Comparison of ENCODE assay signal across 19 cellular contexts in genomic region chr21:45583831-45584509, GRCh38. TPM values are rescaled to one million over a fixed set of nuclear protein-coding genes. Genes with fewer than 3 reads are reported as not detected.
DNase-seq lines count a peak whose midpoint lies in the region; ATAC-seq and TF ChIP-seq lines count a peak whose summit lies in the region.
"Had no signal": no experiment of that assay in that cellular context is flagged by ENCODE, and none has a peak within 500 bp of the region (broad histone marks: within the 10 kb centered on the region; RNA-seq: fewer than 3 reads in every experiment).

No MANE protein-coding gene starts in this region.

- TF ChIP-seq POLR2A in heart left ventricle (IDR thresholded peaks at IDR 0.05) (no peak), spleen (IDR thresholded peaks at IDR 0.05) (no peak)

- TF ChIP-seq CTCF in heart left ventricle (IDR thresholded peaks at IDR 0.05) = no peak
- no peak for TF ChIP-seq CTCF in left lung (IDR thresholded peaks at IDR 0.05)
- no peak for TF ChIP-seq CTCF in spleen (IDR thresholded peaks at IDR 0.05 in 8 of 11, conservative IDR thresholded peaks at IDR 0.05 in 3 of 11)

- H3K27me3 ChIP-seq in heart left ventricle (peaks cover 0 to 34% (median 16%) of the 10 kb centered on the region in 9 donors), left lung (peaks cover 0 to 37% of the 10 kb centered on the region in 2 donors), spleen (replicated peaks in 1 of 7) (peaks cover 0 to 36% (median 0%) of the 10 kb centered on the region in 7 donors)
- H3K27me3 ChIP-seq: BLaER1 treated with 17β-estradiol and CSF1 and Interleukin-3, amounts not matched to agents 10 nM and 100 nM; Peyer's patch had no signal

- H3K4me1 ChIP-seq in heart left ventricle (no peaks in the 10 kb centered on the region), left lung (no peaks in the 10 kb centered on the region), spleen (no peaks in the 10 kb centered on the region)
- H3K4me1 ChIP-seq: Peyer's patch had no signal

- H3K36me3 ChIP-seq in heart left ventricle (no peaks in the 10 kb centered on the region), left lung (no peaks in the 10 kb centered on the region), spleen (no peaks in the 10 kb centered on the region)
- H3K36me3 ChIP-seq: BLaER1 treated with 17β-estradiol and CSF1 and Interleukin-3, amounts not matched to agents 10 nM and 100 nM; MG63; Peyer's patch had no signal

- H3K9me3 ChIP-seq in heart left ventricle (peaks cover 0 to 35% (median 19%) of the 10 kb centered on the region in 12 donors), left lung (peaks cover 0 to 37% of the 10 kb centered on the region in 2 donors), spleen (peaks cover 0 to 60% (median 38%) of the 10 kb centered on the region in 8 donors)
- H3K9me3 ChIP-seq: Peyer's patch had no signal

- intact Hi-C loops in cardiac septum (cut with DNase I) (no loop called here), heart left ventricle (cut with DNase I) (no loop called here), left lung (cut with DNase I) (no loop called here), spleen (cut with DNase I; ENCODE audit: low total_unique reads) (no loop called here)

- H3K27ac ChIP-seq in heart left ventricle = no peak overlapping the region
- H3K27ac ChIP-seq in left lung = no peak overlapping the region
- H3K27ac ChIP-seq in spleen = no peak overlapping the region
- H3K27ac ChIP-seq: BLaER1 treated with 17β-estradiol and CSF1 and Interleukin-3, amounts not matched to agents 10 nM and 100 nM; Peyer's patch had no signal

- ATAC-seq in heart left ventricle (no peak), left lung (peak; percentile 83), HG03039 (IDR thresholded peaks at IDR 0.05; ENCODE audit: unreplicated experiment) (no peak)
- ATAC-seq: CD8-positive, alpha-beta T cell; K562 had no signal

- H3K4me3 ChIP-seq in heart left ventricle = no peak overlapping the region
- H3K4me3 ChIP-seq in left lung = no peak overlapping the region
- H3K4me3 ChIP-seq in spleen = no peak overlapping the region
- H3K4me3 ChIP-seq: BLaER1 treated with 17β-estradiol and CSF1 and Interleukin-3, amounts not matched to agents 10 nM and 100 nM; K562; MG63; Peyer's patch had no signal

- 77 to 81% (median 80%) methylated on average over 6 to 10 of the region's 10 CpGs for WGBS in heart left ventricle, 4 donors
- WGBS in spleen, 5 donors = 75 to 89% (median 85%) methylated on average over 8 to 10 of the region's 10 CpGs

- peak; percentile 36 for DNase-seq in cardiac septum (ENCODE audit: low spot score)
- DNase-seq in heart left ventricle = no peak
- DNase-seq in left lung = peak in 1 of 2 donors; percentile 23
- DNase-seq in spleen = peak; percentile 21
- no peak for DNase-seq in Ammon's horn (ENCODE audit: low spot score)
- DNase-seq in dedifferentiated amniotic fluid mesenchymal stem cell (ENCODE audit: extremely low spot score) = no peak
- DNase-seq: CD8-positive, alpha-beta T cell; DND-41; H7; MG63; NCI-H1048; NCI-H1417 treated with DMSO at 0.1 percent for 48 hours; NCI-H187; NCI-H446; NCI-H526 had no signal

RNA-seq across cellular contexts. Expression of gene SLC19A1, which starts 41.7 kb away (rescaled TPM):
- total RNA-seq in cardiac septum (2.7 TPM), heart left ventricle (1 to 10 TPM; 2.4 to 7.0 (median 3.0) TPM), left lung (10 to 100 TPM; 32.7 to 50.4 TPM), spleen (10 to 100 TPM; 21.6 to 52.8 (median 35.0) TPM)
- polyA plus RNA-seq in heart left ventricle (1 to 10 TPM; 3.5 to 4.3 TPM), spleen (10 to 100 TPM in 2 of 3 donors, 1 to 10 TPM in 1; 7.5 to 17.6 (median 13.3) TPM)

RNA-seq across cellular contexts. Expression of gene PCBP3, which starts 59.6 kb away (rescaled TPM):
- total RNA-seq in cardiac septum = 4.9 TPM
- total RNA-seq in heart left ventricle = 10 to 100 TPM in 2 of 9 donors, 1 to 10 TPM in 5, under 1 TPM in 1, not detected in 1; 0.87 to 11.4 (median 2.9) TPM
- polyA plus RNA-seq in heart left ventricle = 1 to 10 TPM in 1 of 2 donors, under 1 TPM in 1; 0.72 to 1.9 TPM
- total RNA-seq in left lung = 10 to 100 TPM in 1 of 2 donors, 1 to 10 TPM in 1; 4.0 to 13.8 TPM
- 10 to 100 TPM in 6 of 7 donors, 1 to 10 TPM in 1; 5.8 to 31.6 (median 18.4) TPM for total RNA-seq in spleen
- polyA plus RNA-seq in spleen = 10 to 100 TPM in 2 of 3 donors, 1 to 10 TPM in 1; 4.2 to 16.4 (median 10.5) TPM
- polyA plus RNA-seq: K562 had no signal

Comparison
In these comparisons a context has a peak if more than half of its experiments do, and no peak if none do; other contexts are left out.
1. DNase-seq: peak in cardiac septum (single experiment) and spleen (single experiment); none in heart left ventricle (0 of 5), Ammon's horn (single experiment) and dedifferentiated amniotic fluid mesenchymal stem cell (single experiment).